ENCODE assay signal across 9 cellular contexts in the genomic region with DNA sequence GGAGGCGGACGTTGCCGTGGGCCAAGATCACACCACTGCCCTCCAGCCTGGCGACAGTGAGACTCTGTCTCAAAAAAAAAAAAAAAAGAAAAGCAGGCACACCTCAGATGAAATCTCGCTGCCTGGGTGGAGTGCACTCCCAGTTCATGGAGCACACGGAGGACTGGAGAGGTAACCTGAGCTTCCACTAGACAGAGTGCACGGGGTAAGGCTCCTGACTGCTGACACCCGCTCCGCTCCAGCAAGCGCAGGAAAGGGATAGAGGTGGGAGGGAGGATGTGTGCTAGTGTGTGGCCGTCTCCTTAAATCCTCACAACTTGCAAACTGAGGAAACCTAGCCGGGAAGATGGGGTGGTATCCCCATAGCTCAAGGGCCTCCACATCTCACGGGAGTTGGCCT. TPM values are rescaled to one million over a fixed set of nuclear protein-coding genes. Genes with fewer than 3 reads are reported as not detected.
A peak's percentile ranks its signal among the peaks of the same experiment; 100 is the strongest.
DNase-seq lines count a peak whose midpoint lies in the region; ATAC-seq and TF ChIP-seq lines count a peak whose summit lies in the region.
"Had no signal": no experiment of that assay in that cellular context is flagged by ENCODE, and none has a peak within 500 bp of the region (broad histone marks: within the 10 kb centered on the region; RNA-seq: fewer than 3 reads in every experiment).

No MANE protein-coding gene starts in this region.

- no peaks in the 10 kb centered on the region for H3K9me3 ChIP-seq in thyroid gland

- peak overlapping the region; percentile 31 for H3K27ac Mint-ChIP-seq in activated T-cell treated with anti-CD3 and anti-CD28 coated beads, Interleukin-2, amount 50 U/mL, for 24 hours
- peak overlapping the region; percentile 99 to 100 for H3K27ac Mint-ChIP-seq in T-cell

- POLR2A ChIA-PET in T-cell (lab: Charles Lee): no interaction called here

- intact Hi-C loops in thyroid gland (cut with DNase I): loop anchor here (10.0 kb wide), 1 partner anchor 69 kb away; no protein-coding TSS in a partner anchor

- no peak overlapping the region for H3K4me3 Mint-ChIP-seq in activated T-cell treated with anti-CD3 and anti-CD28 coated beads, Interleukin-2, amount 50 U/mL, for 24 hours
- no peak overlapping the region for H3K4me3 Mint-ChIP-seq in activated T-cell treated with anti-CD3 and anti-CD28 coated beads, Interleukin-2, amount 50 U/mL, for 4 hours
- no peak overlapping the region for H3K4me3 Mint-ChIP-seq in T-cell

- no peak for DNase-seq in activated T-cell treated with anti-CD3 and anti-CD28 coated beads, Interleukin-2, amount 50 U/mL, for 24 hours
- no peak for DNase-seq in activated T-cell treated with anti-CD3 and anti-CD28 coated beads, Interleukin-2, amount 50 U/mL, for 4 hours
- DNase-seq in T-cell (no peak), iPS-NIHi11 (ENCODE audit: low spot score) (peak; percentile 70), thyroid gland (peak; percentile 93 to 94), cerebellar cortex (ENCODE audit: low spot score) (no peak), inferior parietal cortex (ENCODE audit: extremely low spot score) (no peak)
- DNase-seq: SIG-M5 had no signal

- peaks cover 42 to 73% of the 10 kb centered on the region in 2 donors for H3K4me1 ChIP-seq in thyroid gland

- 34 to 39% methylated on average over 12 to 13 of the region's 13 CpGs for WGBS in thyroid gland, 2 donors

- H3K9me3 Mint-ChIP-seq in activated T-cell treated with anti-CD3 and anti-CD28 coated beads, Interleukin-2, amount 50 U/mL, for 24 hours: no peaks in the 10 kb centered on the region
- no peaks in the 10 kb centered on the region for H3K9me3 Mint-ChIP-seq in activated T-cell treated with anti-CD3 and anti-CD28 coated beads, Interleukin-2, amount 50 U/mL, for 4 hours
- no peaks in the 10 kb centered on the region for H3K9me3 Mint-ChIP-seq in T-cell

- peak in 1 of 2 donors; percentile 57 for TF ChIP-seq POLR2A in thyroid gland (IDR thresholded peaks at IDR 0.05)

- H3K36me3 ChIP-seq in thyroid gland: no peaks in the 10 kb centered on the region

- no peak for TF ChIP-seq CTCF in thyroid gland (IDR thresholded peaks at IDR 0.05)

- no peak overlapping the region for H3K4me3 ChIP-seq in thyroid gland (replicated peaks in 1 of 3)

- peak overlapping the region; percentile 91 to 92 (median 91) for H3K27ac ChIP-seq in thyroid gland

- ATAC-seq in activated T-cell treated with anti-CD3 and anti-CD28 coated beads, Interleukin-2, amount 50 U/mL, for 4 hours: no peak
- no peak for ATAC-seq in T-cell (replicated peaks in 1 of 4)
- no peak for ATAC-seq in HG03097 (IDR thresholded peaks at IDR 0.05; ENCODE audit: low FRiP score, unreplicated experiment)

- peaks cover 89% of the 10 kb centered on the region for H3K4me1 Mint-ChIP-seq in activated T-cell treated with anti-CD3 and anti-CD28 coated beads, Interleukin-2, amount 50 U/mL, for 24 hours (ENCODE audit: low read depth)
- H3K4me1 Mint-ChIP-seq in activated T-cell treated with anti-CD3 and anti-CD28 coated beads, Interleukin-2, amount 50 U/mL, for 4 hours (ENCODE audit: low read depth): peaks cover 79% of the 10 kb centered on the region
- peaks cover 68 to 89% (median 80%) of the 10 kb centered on the region in 3 donors for H3K4me1 Mint-ChIP-seq in T-cell

- no peaks in the 10 kb centered on the region for H3K27me3 ChIP-seq in thyroid gland

- peaks cover 62% of the 10 kb centered on the region for H3K36me3 Mint-ChIP-seq in activated T-cell treated with anti-CD3 and anti-CD28 coated beads, Interleukin-2, amount 50 U/mL, for 24 hours (ENCODE audit: low read depth)
- peaks cover 36% of the 10 kb centered on the region for H3K36me3 Mint-ChIP-seq in activated T-cell treated with anti-CD3 and anti-CD28 coated beads, Interleukin-2, amount 50 U/mL, for 4 hours (ENCODE audit: insufficient read depth)
- H3K36me3 Mint-ChIP-seq in T-cell: peaks cover 31% of the 10 kb centered on the region

- no peaks in the 10 kb centered on the region for H3K27me3 Mint-ChIP-seq in activated T-cell treated with anti-CD3 and anti-CD28 coated beads, Interleukin-2, amount 50 U/mL, for 24 hours
- no peaks in the 10 kb centered on the region for H3K27me3 Mint-ChIP-seq in activated T-cell treated with anti-CD3 and anti-CD28 coated beads, Interleukin-2, amount 50 U/mL, for 4 hours (ENCODE audit: low read depth)
- no peaks in the 10 kb centered on the region for H3K27me3 Mint-ChIP-seq in T-cell

- CTCF ChIA-PET in T-cell (lab: Charles Lee): interaction anchor here in 1 of 2 donors (1.8 to 1.9 kb wide), 2 partner anchors 25 to 48 kb away, joined by 6 to 8 read pairs; no protein-coding TSS in a partner anchor

RNA-seq across cellular contexts. Expression of a gene that starts 50.8 kb away (rescaled TPM):
- total RNA-seq in activated T-cell treated with anti-CD3 and anti-CD28 coated beads, Interleukin-2, amount 50 U/mL, for 4 hours: 10 to 100 TPM; 12.9 to 19.2 (median 18.2) TPM
- total RNA-seq in T-cell: 10 to 100 TPM; 39.3 to 86.5 (median 52.3) TPM
- total RNA-seq in thyroid gland: 10 to 100 TPM; 37.6 to 96.3 (median 80.4) TPM

Comparison
In these comparisons a context has a peak if more than half of its experiments do, and no peak if none do; other contexts are left out.
1. DNase-seq: peak in iPS-NIHi11 (single experiment) and thyroid gland (2 of 2); none in activated T-cell treated with anti-CD3 and anti-CD28 coated beads, Interleukin-2, amount 50 U/mL, for 24 hours (single experiment), activated T-cell treated with anti-CD3 and anti-CD28 coated beads, Interleukin-2, amount 50 U/mL, for 4 hours (single experiment), T-cell (0 of 34), cerebellar cortex (single experiment) and inferior parietal cortex (single experiment).